14 cellular contexts compared by ENCODE assay signal in genomic region chr3:129992781-129993180, GRCh38. TPM values are rescaled to one million over a fixed set of nuclear protein-coding genes. Genes with fewer than 3 reads are reported as not detected.
DNase-seq lines count a peak whose midpoint lies in the region; ATAC-seq and TF ChIP-seq lines count a peak whose summit lies in the region.
"Had no signal": no experiment of that assay in that cellular context is flagged by ENCODE, and none has a peak within 500 bp of the region (broad histone marks: within the 10 kb centered on the region; RNA-seq: fewer than 3 reads in every experiment).

No MANE protein-coding gene starts in this region.

- no peak overlapping the region for H3K4me3 Mint-ChIP-seq in activated naive CD8-positive, alpha-beta T cell treated with anti-CD3 and anti-CD28 coated beads, Interleukin-2, amount 50 U/mL, for 24 hours
- H3K4me3 Mint-ChIP-seq in activated naive CD8-positive, alpha-beta T cell treated with anti-CD3 and anti-CD28 coated beads for 36 hours: no peak overlapping the region
- H3K4me3 Mint-ChIP-seq in stimulated activated memory B cell treated with anti-CD40 and anti-IgM and Interleukin-4, amounts not matched to agents 10 μg/mL and 1 μg/mL and 100 μg/mL, for 72 hours: no peak overlapping the region
- H3K4me3 Mint-ChIP-seq: stimulated activated naive CD8-positive, alpha-beta T cell treated with anti-CD3 and anti-CD28 coated beads, Interleukin-15, Interleukin-2, amounts not matched to agents 100 ng/mL and 50 ng/mL, for 24 hours had no signal

- peak; percentile 20 for ATAC-seq in activated naive CD8-positive, alpha-beta T cell treated with anti-CD3 and anti-CD28 coated beads, Interleukin-2, amount 50 U/mL, for 24 hours
- ATAC-seq in stimulated activated memory B cell treated with anti-CD40 and anti-IgM and Interleukin-4, amounts not matched to agents 10 μg/mL and 1 μg/mL and 100 μg/mL, for 72 hours: peak; percentile 9
- ATAC-seq in HG03571 (IDR thresholded peaks at IDR 0.05; ENCODE audit: unreplicated experiment): no peak

- H3K36me3 Mint-ChIP-seq in activated naive CD8-positive, alpha-beta T cell treated with anti-CD3 and anti-CD28 coated beads, Interleukin-2, amount 50 U/mL, for 24 hours (ENCODE audit: low read depth): no peaks in the 10 kb centered on the region
- H3K36me3 Mint-ChIP-seq in activated naive CD8-positive, alpha-beta T cell treated with anti-CD3 and anti-CD28 coated beads for 36 hours: no peaks in the 10 kb centered on the region
- H3K36me3 Mint-ChIP-seq in stimulated activated memory B cell treated with anti-CD40 and anti-IgM and Interleukin-4, amounts not matched to agents 10 μg/mL and 1 μg/mL and 100 μg/mL, for 72 hours: no peaks in the 10 kb centered on the region

- no peak for DNase-seq in activated naive CD8-positive, alpha-beta T cell treated with anti-CD3 and anti-CD28 coated beads, Interleukin-2, amount 50 U/mL, for 24 hours
- DNase-seq in activated naive CD8-positive, alpha-beta T cell treated with anti-CD3 and anti-CD28 coated beads for 36 hours: no peak
- peak; percentile 15 for DNase-seq in RPMI8226
- DNase-seq in fibroblast of mammary gland (ENCODE audit: low read depth): no peak
- no peak for DNase-seq in mesenteric fat pad (ENCODE audit: low spot score)
- no peak for DNase-seq in superior temporal gyrus (ENCODE audit: extremely low spot score)
- DNase-seq: CD4-positive, CD25-positive, alpha-beta regulatory T cell; left cardiac atrium; MM.1S; SJCRH30 had no signal

- H3K4me3 ChIP-seq in fibroblast of mammary gland (ENCODE audit: control insufficient read depth, low read depth, low read length): no peak overlapping the region
- H3K4me3 ChIP-seq: SJCRH30 had no signal

- H3K9me3 Mint-ChIP-seq in activated naive CD8-positive, alpha-beta T cell treated with anti-CD3 and anti-CD28 coated beads, Interleukin-2, amount 50 U/mL, for 24 hours: no peaks in the 10 kb centered on the region
- no peaks in the 10 kb centered on the region for H3K9me3 Mint-ChIP-seq in activated naive CD8-positive, alpha-beta T cell treated with anti-CD3 and anti-CD28 coated beads for 36 hours
- peaks cover 3% of the 10 kb centered on the region for H3K9me3 Mint-ChIP-seq in stimulated activated memory B cell treated with anti-CD40 and anti-IgM and Interleukin-4, amounts not matched to agents 10 μg/mL and 1 μg/mL and 100 μg/mL, for 72 hours
- H3K9me3 Mint-ChIP-seq: stimulated activated naive CD8-positive, alpha-beta T cell treated with anti-CD3 and anti-CD28 coated beads, Interleukin-15, Interleukin-2, amounts not matched to agents 100 ng/mL and 50 ng/mL, for 24 hours had no signal

- H3K27me3 Mint-ChIP-seq in activated naive CD8-positive, alpha-beta T cell treated with anti-CD3 and anti-CD28 coated beads, Interleukin-2, amount 50 U/mL, for 24 hours: peaks cover 5% of the 10 kb centered on the region
- H3K27me3 Mint-ChIP-seq in activated naive CD8-positive, alpha-beta T cell treated with anti-CD3 and anti-CD28 coated beads for 36 hours: peaks cover 8% of the 10 kb centered on the region
- H3K27me3 Mint-ChIP-seq in stimulated activated memory B cell treated with anti-CD40 and anti-IgM and Interleukin-4, amounts not matched to agents 10 μg/mL and 1 μg/mL and 100 μg/mL, for 72 hours: peaks cover 78% of the 10 kb centered on the region

- H3K27ac Mint-ChIP-seq in activated naive CD8-positive, alpha-beta T cell treated with anti-CD3 and anti-CD28 coated beads, Interleukin-2, amount 50 U/mL, for 24 hours: no peak overlapping the region
- H3K27ac Mint-ChIP-seq in activated naive CD8-positive, alpha-beta T cell treated with anti-CD3 and anti-CD28 coated beads for 36 hours: no peak overlapping the region
- H3K27ac Mint-ChIP-seq in stimulated activated memory B cell treated with anti-CD40 and anti-IgM and Interleukin-4, amounts not matched to agents 10 μg/mL and 1 μg/mL and 100 μg/mL, for 72 hours: no peak overlapping the region
- H3K27ac Mint-ChIP-seq: stimulated activated naive CD8-positive, alpha-beta T cell treated with anti-CD3 and anti-CD28 coated beads, Interleukin-15, Interleukin-2, amounts not matched to agents 100 ng/mL and 50 ng/mL, for 24 hours had no signal

- peak; percentile 26 for TF ChIP-seq CTCF in fibroblast of mammary gland (conservative IDR thresholded peaks at IDR 0.05; ENCODE audit: control insufficient read depth, insufficient read depth, low read depth, low read length)

- no peaks in the 10 kb centered on the region for H3K4me1 Mint-ChIP-seq in activated naive CD8-positive, alpha-beta T cell treated with anti-CD3 and anti-CD28 coated beads, Interleukin-2, amount 50 U/mL, for 24 hours
- no peaks in the 10 kb centered on the region for H3K4me1 Mint-ChIP-seq in activated naive CD8-positive, alpha-beta T cell treated with anti-CD3 and anti-CD28 coated beads for 36 hours
- H3K4me1 Mint-ChIP-seq in stimulated activated memory B cell treated with anti-CD40 and anti-IgM and Interleukin-4, amounts not matched to agents 10 μg/mL and 1 μg/mL and 100 μg/mL, for 72 hours: no peaks in the 10 kb centered on the region
- H3K4me1 Mint-ChIP-seq: CD4-positive, CD25-positive, alpha-beta regulatory T cell had no signal

RNA-seq across cellular contexts. Expression of gene TRH, which starts 18.3 kb away (rescaled TPM):
- total RNA-seq in activated naive CD8-positive, alpha-beta T cell treated with anti-CD3 and anti-CD28 coated beads for 36 hours: not detected
- total RNA-seq in mesenteric fat pad: not detected
- total RNA-seq: CD4-positive, CD25-positive, alpha-beta regulatory T cell; dermis microvascular lymphatic vessel endothelial cell; left cardiac atrium; SJCRH30 had no signal
